8 cellular contexts compared by ENCODE assay signal in the genomic region with DNA sequence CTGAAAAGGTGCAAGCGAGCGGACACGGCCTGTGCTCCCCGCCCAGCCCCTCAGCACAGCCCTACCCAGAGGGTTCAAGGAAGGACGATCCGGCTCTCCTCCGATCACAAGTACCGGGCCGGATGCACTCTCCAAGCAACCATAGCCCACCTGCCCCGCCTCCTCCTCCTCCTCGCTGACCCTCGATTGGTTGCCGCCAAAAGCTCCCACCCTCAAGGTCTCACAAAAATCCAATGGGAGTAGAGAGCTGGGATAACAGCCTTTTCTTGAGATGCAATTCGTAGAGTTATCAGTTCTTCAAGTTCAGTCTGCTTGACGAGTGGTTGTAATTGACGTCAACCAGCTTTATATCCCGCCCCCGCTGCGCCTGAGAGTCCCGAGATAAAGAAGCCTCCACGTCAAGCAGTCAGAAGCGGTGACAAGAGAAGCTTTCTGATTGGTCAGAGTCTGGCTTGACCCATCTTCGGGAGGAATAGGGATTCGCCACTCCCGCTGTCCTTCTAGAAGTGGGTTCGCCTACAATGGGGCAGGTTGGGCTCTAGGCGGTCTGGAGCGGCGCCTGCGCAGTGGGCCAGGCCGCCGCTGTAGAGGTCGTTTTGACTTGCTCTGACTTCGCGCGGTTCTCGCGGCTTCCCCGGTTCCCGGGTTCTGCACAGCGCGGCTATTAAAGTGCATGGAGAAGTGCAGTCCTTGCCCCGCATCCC. TPM values are rescaled to one million over a fixed set of nuclear protein-coding genes. Genes with fewer than 3 reads are reported as not detected.
A peak's percentile ranks its signal among the peaks of the same experiment; 100 is the strongest.
DNase-seq lines count a peak whose midpoint lies in the region; ATAC-seq, FAIRE-seq and TF ChIP-seq lines count a peak whose summit lies in the region.

A gene with protein sequence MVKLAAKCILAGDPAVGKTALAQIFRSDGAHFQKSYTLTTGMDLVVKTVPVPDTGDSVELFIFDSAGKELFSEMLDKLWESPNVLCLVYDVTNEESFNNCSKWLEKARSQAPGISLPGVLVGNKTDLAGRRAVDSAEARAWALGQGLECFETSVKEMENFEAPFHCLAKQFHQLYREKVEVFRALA (minus strand): TSS at position 154 of the 704 bp plus-strand sequence. CDS start 412 bp downstream, outside the sequence.

- no peak for TF ChIP-seq CTCF in coronary artery (IDR thresholded peaks at IDR 0.05)

- peak within 1 kb of the TSS; percentile 99 for H3K4me3 ChIP-seq in coronary artery

- peak within 1 kb of the TSS; percentile 84 to 95 for H3K27ac ChIP-seq in coronary artery

- POLR2A ChIA-PET in activated CD4-positive, alpha-beta T cell treated with anti-CD3 and anti-CD28 coated beads, Interleukin-2, amount 10 ng/mL, durations not matched to agents 7 days and 5 days (lab: Charles Lee), result interaction anchor here (0.5 to 1.1 kb wide), 4 partner anchors 85 to 708 kb away, joined by 3 to 6 read pairs (median 3); a partner anchor contains a TSS

- ATAC-seq in HG03457 (IDR thresholded peaks at IDR 0.05; ENCODE audit: unreplicated experiment) (peak; percentile 90), left colon (peak; percentile 93)

- no peaks in the 10 kb centered on the region for H3K9me3 Mint-ChIP-seq in activated CD4-positive, alpha-beta T cell treated with anti-CD3 and anti-CD28 coated beads, Interleukin-2, amount 10 ng/mL, durations not matched to agents 7 days and 5 days

- H3K27ac Mint-ChIP-seq in activated CD4-positive, alpha-beta T cell treated with anti-CD3 and anti-CD28 coated beads, Interleukin-2, amount 10 ng/mL, durations not matched to agents 7 days and 5 days, result peak within 1 kb of the TSS; percentile 95

- H3K4me1 Mint-ChIP-seq in activated CD4-positive, alpha-beta T cell treated with anti-CD3 and anti-CD28 coated beads, Interleukin-2, amount 10 ng/mL, durations not matched to agents 7 days and 5 days, result peaks cover 26% of the 10 kb centered on the region

- no peaks in the 10 kb centered on the region for H3K27me3 Mint-ChIP-seq in activated CD4-positive, alpha-beta T cell treated with anti-CD3 and anti-CD28 coated beads, Interleukin-2, amount 10 ng/mL, durations not matched to agents 7 days and 5 days

- DNase-seq in Ammon's horn (ENCODE audit: low spot score) (peak; percentile 100), GM19239 (ENCODE audit: insufficient read length, low spot score) (peak; percentile 93), NCI-H69 (lab: John Stamatoyannopoulos, UW) (peak; percentile 93), coronary artery (ENCODE audit: low spot score) (peak; percentile 99), left colon (peak; percentile 97 to 99)
- peak; percentile 99 for DNase-seq in activated CD4-positive, alpha-beta T cell treated with anti-CD3 and anti-CD28 coated beads, Interleukin-2, amount 10 ng/mL, durations not matched to agents 7 days and 5 days
- peak; percentile 98 for DNase-seq in stimulated activated CD4-positive, alpha-beta T cell treated with anti-CD3 and anti-CD28 coated beads, Interleukin-1b, Interleukin-23, amount 100 ng/mL, for 48 hours

- H3K4me3 Mint-ChIP-seq in activated CD4-positive, alpha-beta T cell treated with anti-CD3 and anti-CD28 coated beads, Interleukin-2, amount 10 ng/mL, durations not matched to agents 7 days and 5 days, result peak within 1 kb of the TSS; percentile 88

- peak; percentile 100 for FAIRE-seq in GM19239 (lab: Jason Lieb, UNC)

- CTCF ChIA-PET in activated CD4-positive, alpha-beta T cell treated with anti-CD3 and anti-CD28 coated beads, Interleukin-2, amount 10 ng/mL, durations not matched to agents 7 days and 5 days (lab: Charles Lee), result interaction anchor here (0.8 to 2.8 kb wide), 12 partner anchors 9 to 462 kb away, joined by 3 to 12 read pairs (median 4); no protein-coding TSS in a partner anchor

- intact Hi-C loops in left colon (cut with DNase I, micrococcal nuclease), result no loop called here

- H3K36me3 Mint-ChIP-seq in activated CD4-positive, alpha-beta T cell treated with anti-CD3 and anti-CD28 coated beads, Interleukin-2, amount 10 ng/mL, durations not matched to agents 7 days and 5 days (ENCODE audit: low read depth), result no peaks in the 10 kb centered on the region

RNA-seq across cellular contexts. Expression of the gene that starts here (rescaled TPM):
- 10 to 100 TPM; 20.7 to 29.0 TPM for total RNA-seq in activated CD4-positive, alpha-beta T cell treated with anti-CD3 and anti-CD28 coated beads, Interleukin-2, amount 10 ng/mL, durations not matched to agents 7 days and 5 days
- total RNA-seq in left colon, result 10 to 100 TPM; 26.5 to 30.1 TPM

Comparison
In these comparisons a context has a peak if more than half of its experiments do, and no peak if none do; other contexts are left out.
1. Peak in every context shown above with its lines: DNase-seq, ATAC-seq, H3K4me3 ChIP-seq and H3K27ac ChIP-seq.